In the genomic region with DNA sequence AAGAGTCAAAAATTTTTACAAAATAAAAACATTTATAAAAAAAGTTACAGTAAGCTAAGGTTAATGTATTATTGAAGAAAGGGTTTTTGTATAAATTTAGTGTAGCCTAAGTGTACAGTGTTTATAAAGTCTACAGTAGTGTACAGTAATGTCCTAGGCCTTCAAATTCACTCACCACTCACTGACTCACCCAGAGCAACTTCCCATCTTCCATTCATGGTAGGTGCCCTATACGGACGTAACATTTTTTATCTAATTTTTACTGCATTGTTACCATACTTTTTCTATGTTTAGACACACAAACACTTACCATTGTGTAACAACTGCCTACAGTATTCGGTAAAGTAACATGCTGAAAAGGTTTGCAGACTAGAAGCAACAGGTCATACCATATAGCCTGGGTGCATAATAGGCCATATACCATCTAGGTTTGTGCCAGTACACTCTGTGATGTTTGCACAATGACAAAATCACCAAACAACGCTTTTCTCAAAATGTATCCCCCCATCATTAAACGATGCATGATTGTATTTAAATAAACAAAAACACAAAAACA, we compare ENCODE assay signal across 2 cellular contexts.
TF ChIP-seq lines count a peak whose summit lies in the region.

No MANE protein-coding gene starts in this region.

TF ChIP-seq in SK-N-SH, 30 proteins besides CTCF, POLR2A, EP300 and RAD21 (continued from another document):
- TF ChIP-seq SMC3 (IDR thresholded peaks at IDR 0.05; ENCODE audit: low read depth, low read length), result no peak
- no peak for TF ChIP-seq MEF2A (IDR thresholded peaks at IDR 0.05; ENCODE audit: borderline replicate concordance, low read depth)
- TF ChIP-seq, protein P1, sequence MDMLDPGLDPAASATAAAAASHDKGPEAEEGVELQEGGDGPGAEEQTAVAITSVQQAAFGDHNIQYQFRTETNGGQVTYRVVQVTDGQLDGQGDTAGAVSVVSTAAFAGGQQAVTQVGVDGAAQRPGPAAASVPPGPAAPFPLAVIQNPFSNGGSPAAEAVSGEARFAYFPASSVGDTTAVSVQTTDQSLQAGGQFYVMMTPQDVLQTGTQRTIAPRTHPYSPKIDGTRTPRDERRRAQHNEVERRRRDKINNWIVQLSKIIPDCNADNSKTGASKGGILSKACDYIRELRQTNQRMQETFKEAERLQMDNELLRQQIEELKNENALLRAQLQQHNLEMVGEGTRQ (IDR thresholded peaks at IDR 0.05; ENCODE audit: borderline replicate concordance, low read depth, low read length), result no peak
- no peak for TF ChIP-seq FOXM1 (IDR thresholded peaks at IDR 0.05; ENCODE audit: low read depth)
- no peak for TF ChIP-seq RCOR1 (IDR thresholded peaks at IDR 0.05; ENCODE audit: low read length)
- TF ChIP-seq, protein P2, sequence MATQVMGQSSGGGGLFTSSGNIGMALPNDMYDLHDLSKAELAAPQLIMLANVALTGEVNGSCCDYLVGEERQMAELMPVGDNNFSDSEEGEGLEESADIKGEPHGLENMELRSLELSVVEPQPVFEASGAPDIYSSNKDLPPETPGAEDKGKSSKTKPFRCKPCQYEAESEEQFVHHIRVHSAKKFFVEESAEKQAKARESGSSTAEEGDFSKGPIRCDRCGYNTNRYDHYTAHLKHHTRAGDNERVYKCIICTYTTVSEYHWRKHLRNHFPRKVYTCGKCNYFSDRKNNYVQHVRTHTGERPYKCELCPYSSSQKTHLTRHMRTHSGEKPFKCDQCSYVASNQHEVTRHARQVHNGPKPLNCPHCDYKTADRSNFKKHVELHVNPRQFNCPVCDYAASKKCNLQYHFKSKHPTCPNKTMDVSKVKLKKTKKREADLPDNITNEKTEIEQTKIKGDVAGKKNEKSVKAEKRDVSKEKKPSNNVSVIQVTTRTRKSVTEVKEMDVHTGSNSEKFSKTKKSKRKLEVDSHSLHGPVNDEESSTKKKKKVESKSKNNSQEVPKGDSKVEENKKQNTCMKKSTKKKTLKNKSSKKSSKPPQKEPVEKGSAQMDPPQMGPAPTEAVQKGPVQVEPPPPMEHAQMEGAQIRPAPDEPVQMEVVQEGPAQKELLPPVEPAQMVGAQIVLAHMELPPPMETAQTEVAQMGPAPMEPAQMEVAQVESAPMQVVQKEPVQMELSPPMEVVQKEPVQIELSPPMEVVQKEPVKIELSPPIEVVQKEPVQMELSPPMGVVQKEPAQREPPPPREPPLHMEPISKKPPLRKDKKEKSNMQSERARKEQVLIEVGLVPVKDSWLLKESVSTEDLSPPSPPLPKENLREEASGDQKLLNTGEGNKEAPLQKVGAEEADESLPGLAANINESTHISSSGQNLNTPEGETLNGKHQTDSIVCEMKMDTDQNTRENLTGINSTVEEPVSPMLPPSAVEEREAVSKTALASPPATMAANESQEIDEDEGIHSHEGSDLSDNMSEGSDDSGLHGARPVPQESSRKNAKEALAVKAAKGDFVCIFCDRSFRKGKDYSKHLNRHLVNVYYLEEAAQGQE (IDR thresholded peaks at IDR 0.05; ENCODE audit: low read depth, low read length), result no peak

TF ChIP-seq in SK-N-SH treated with all-trans-retinoic acid at 6 μM for 48 hours, 23 proteins besides CTCF, POLR2A, EP300 and RAD21:
- TF ChIP-seq, protein P3, sequence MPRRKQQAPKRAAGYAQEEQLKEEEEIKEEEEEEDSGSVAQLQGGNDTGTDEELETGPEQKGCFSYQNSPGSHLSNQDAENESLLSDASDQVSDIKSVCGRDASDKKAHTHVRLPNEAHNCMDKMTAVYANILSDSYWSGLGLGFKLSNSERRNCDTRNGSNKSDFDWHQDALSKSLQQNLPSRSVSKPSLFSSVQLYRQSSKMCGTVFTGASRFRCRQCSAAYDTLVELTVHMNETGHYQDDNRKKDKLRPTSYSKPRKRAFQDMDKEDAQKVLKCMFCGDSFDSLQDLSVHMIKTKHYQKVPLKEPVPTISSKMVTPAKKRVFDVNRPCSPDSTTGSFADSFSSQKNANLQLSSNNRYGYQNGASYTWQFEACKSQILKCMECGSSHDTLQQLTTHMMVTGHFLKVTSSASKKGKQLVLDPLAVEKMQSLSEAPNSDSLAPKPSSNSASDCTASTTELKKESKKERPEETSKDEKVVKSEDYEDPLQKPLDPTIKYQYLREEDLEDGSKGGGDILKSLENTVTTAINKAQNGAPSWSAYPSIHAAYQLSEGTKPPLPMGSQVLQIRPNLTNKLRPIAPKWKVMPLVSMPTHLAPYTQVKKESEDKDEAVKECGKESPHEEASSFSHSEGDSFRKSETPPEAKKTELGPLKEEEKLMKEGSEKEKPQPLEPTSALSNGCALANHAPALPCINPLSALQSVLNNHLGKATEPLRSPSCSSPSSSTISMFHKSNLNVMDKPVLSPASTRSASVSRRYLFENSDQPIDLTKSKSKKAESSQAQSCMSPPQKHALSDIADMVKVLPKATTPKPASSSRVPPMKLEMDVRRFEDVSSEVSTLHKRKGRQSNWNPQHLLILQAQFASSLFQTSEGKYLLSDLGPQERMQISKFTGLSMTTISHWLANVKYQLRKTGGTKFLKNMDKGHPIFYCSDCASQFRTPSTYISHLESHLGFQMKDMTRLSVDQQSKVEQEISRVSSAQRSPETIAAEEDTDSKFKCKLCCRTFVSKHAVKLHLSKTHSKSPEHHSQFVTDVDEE (CRISPR knock-in tag; IDR thresholded peaks at IDR 0.05), result no peak
- TF ChIP-seq ZFP3 (CRISPR knock-in tag; IDR thresholded peaks at IDR 0.05) (no peak), RARB (CRISPR knock-in tag; IDR thresholded peaks at IDR 0.05) (no peak), ZFP30 (CRISPR knock-in tag; IDR thresholded peaks at IDR 0.05) (no peak), ISL1 (CRISPR knock-in tag; IDR thresholded peaks at IDR 0.05) (no peak), TOX (CRISPR knock-in tag; IDR thresholded peaks at IDR 0.05; ENCODE audit: borderline replicate concordance) (no peak), OSR1 (CRISPR knock-in tag; IDR thresholded peaks at IDR 0.05) (no peak), ZNF70 (CRISPR knock-in tag; IDR thresholded peaks at IDR 0.05) (no peak), ZC3H10 (CRISPR knock-in tag; IDR thresholded peaks at IDR 0.05) (no peak), ZNF565 (CRISPR knock-in tag; conservative IDR thresholded peaks at IDR 0.05; ENCODE audit: low read depth) (no peak), TCF4 (CRISPR knock-in tag; IDR thresholded peaks at IDR 0.05; ENCODE audit: borderline replicate concordance) (no peak)
- TF ChIP-seq, protein P4, sequence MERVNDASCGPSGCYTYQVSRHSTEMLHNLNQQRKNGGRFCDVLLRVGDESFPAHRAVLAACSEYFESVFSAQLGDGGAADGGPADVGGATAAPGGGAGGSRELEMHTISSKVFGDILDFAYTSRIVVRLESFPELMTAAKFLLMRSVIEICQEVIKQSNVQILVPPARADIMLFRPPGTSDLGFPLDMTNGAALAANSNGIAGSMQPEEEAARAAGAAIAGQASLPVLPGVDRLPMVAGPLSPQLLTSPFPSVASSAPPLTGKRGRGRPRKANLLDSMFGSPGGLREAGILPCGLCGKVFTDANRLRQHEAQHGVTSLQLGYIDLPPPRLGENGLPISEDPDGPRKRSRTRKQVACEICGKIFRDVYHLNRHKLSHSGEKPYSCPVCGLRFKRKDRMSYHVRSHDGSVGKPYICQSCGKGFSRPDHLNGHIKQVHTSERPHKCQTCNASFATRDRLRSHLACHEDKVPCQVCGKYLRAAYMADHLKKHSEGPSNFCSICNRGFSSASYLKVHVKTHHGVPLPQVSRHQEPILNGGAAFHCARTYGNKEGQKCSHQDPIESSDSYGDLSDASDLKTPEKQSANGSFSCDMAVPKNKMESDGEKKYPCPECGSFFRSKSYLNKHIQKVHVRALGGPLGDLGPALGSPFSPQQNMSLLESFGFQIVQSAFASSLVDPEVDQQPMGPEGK (CRISPR knock-in tag; IDR thresholded peaks at IDR 0.05; ENCODE audit: borderline replicate concordance), result no peak
- TF ChIP-seq, protein P5, sequence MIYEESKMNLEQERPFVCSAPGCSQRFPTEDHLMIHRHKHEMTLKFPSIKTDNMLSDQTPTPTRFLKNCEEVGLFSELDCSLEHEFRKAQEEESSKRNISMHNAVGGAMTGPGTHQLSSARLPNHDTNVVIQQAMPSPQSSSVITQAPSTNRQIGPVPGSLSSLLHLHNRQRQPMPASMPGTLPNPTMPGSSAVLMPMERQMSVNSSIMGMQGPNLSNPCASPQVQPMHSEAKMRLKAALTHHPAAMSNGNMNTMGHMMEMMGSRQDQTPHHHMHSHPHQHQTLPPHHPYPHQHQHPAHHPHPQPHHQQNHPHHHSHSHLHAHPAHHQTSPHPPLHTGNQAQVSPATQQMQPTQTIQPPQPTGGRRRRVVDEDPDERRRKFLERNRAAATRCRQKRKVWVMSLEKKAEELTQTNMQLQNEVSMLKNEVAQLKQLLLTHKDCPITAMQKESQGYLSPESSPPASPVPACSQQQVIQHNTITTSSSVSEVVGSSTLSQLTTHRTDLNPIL (CRISPR knock-in tag; IDR thresholded peaks at IDR 0.05; ENCODE audit: low read depth), result no peak
